In genomic region chr14:55271572-55272414, GRCh38 we compare ENCODE assay signal across 8 cellular contexts. TPM values are rescaled to one million over a fixed set of nuclear protein-coding genes. Genes with fewer than 3 reads are reported as not detected.
DNase-seq lines count a peak whose midpoint lies in the region; ATAC-seq and TF ChIP-seq lines count a peak whose summit lies in the region.

No MANE protein-coding gene starts in this region.

- ATAC-seq in GM18868 (IDR thresholded peaks at IDR 0.05; ENCODE audit: unreplicated experiment), result peak; percentile 50
- ATAC-seq in HG03103 (IDR thresholded peaks at IDR 0.05; ENCODE audit: low read depth, unreplicated experiment), result peak; percentile 41
- ATAC-seq in left lobe of liver, result peak; percentile 65

- peak overlapping the region; percentile 91 to 95 for H3K27ac ChIP-seq in coronary artery

- DNase-seq in AG09319 (ENCODE audit: extremely low read depth, low read depth), result peak; percentile 41
- DNase-seq in NCI-H345 (lab: John Stamatoyannopoulos, UW), result peak; percentile 76
- DNase-seq in activated CD4-positive, alpha-beta T cell treated with anti-CD3 and anti-CD28 coated beads for 48 hours, result peak; percentile 67
- DNase-seq in coronary artery (ENCODE audit: low spot score), result peak; percentile 85
- DNase-seq in left lobe of liver (ENCODE audit: low spot score), result peak; percentile 73
- DNase-seq in stimulated activated CD4-positive, alpha-beta T cell treated with anti-CD3 and anti-CD28 coated beads, Interleukin-1b, Interleukin-23, amount 100 ng/mL, for 48 hours, result peak; percentile 67

- peak overlapping the region; percentile 88 for H3K4me3 ChIP-seq in coronary artery

- no peak for TF ChIP-seq CTCF in AG09319 (IDR thresholded peaks at IDR 0.05; ENCODE audit: low read depth, low read length)
- TF ChIP-seq CTCF in coronary artery (IDR thresholded peaks at IDR 0.05), result no peak

RNA-seq across cellular contexts. Expression of gene FBXO34, which starts 0.6 kb away (rescaled TPM):
- 5.8 TPM for total RNA-seq in left lobe of liver

Comparison
In these comparisons a context has a peak if more than half of its experiments do, and no peak if none do; other contexts are left out.
1. Peak in every context shown above with its lines: DNase-seq, ATAC-seq, H3K4me3 ChIP-seq and H3K27ac ChIP-seq.